ENCODE assay signal across 1 cellular context in the genomic region with DNA sequence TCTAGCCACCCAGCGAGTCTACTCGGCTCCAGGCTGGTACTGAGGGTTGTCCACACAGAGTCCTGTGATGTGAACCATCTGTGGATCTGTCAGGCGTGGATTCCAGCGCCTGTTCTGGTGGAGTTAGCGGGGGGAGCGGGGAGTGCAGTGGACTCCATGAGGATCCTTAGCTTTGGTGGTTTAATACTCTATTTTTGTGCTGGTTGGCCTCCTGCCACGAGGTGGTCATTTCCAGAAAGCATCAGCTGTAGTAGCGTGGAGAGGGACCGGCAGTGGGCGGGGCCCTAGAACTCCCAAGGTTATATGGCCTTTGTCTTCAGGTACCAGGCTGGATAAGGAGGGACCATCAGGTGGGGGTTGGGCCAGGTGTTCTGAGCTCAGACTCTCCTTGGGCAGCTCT.
TF ChIP-seq lines count a peak whose summit lies in the region.

No MANE protein-coding gene starts in this region.

TF ChIP-seq in WTC11, 78 proteins besides CTCF, POLR2A, EP300 and RAD21 (continued from another document):
- TF ChIP-seq IRF1 (CRISPR knock-in tag; IDR thresholded peaks at IDR 0.05) (no peak), MYBL2 (CRISPR knock-in tag; IDR thresholded peaks at IDR 0.05) (no peak), NFATC4 (CRISPR knock-in tag; IDR thresholded peaks at IDR 0.05) (no peak), PREB (CRISPR knock-in tag; IDR thresholded peaks at IDR 0.05; ENCODE audit: borderline replicate concordance) (no peak), GRHL2 (CRISPR knock-in tag; IDR thresholded peaks at IDR 0.05; ENCODE audit: insufficient replicate concordance, severe bottlenecking) (no peak), TP53 (CRISPR knock-in tag; IDR thresholded peaks at IDR 0.05) (no peak), FOXP1 (CRISPR knock-in tag; IDR thresholded peaks at IDR 0.05; ENCODE audit: borderline replicate concordance) (no peak), KAT7 (CRISPR knock-in tag; IDR thresholded peaks at IDR 0.05; ENCODE audit: borderline replicate concordance) (no peak), ZBTB43 (CRISPR knock-in tag; IDR thresholded peaks at IDR 0.05) (no peak), RORB (CRISPR knock-in tag; IDR thresholded peaks at IDR 0.05) (no peak)
- TF ChIP-seq, protein P1, sequence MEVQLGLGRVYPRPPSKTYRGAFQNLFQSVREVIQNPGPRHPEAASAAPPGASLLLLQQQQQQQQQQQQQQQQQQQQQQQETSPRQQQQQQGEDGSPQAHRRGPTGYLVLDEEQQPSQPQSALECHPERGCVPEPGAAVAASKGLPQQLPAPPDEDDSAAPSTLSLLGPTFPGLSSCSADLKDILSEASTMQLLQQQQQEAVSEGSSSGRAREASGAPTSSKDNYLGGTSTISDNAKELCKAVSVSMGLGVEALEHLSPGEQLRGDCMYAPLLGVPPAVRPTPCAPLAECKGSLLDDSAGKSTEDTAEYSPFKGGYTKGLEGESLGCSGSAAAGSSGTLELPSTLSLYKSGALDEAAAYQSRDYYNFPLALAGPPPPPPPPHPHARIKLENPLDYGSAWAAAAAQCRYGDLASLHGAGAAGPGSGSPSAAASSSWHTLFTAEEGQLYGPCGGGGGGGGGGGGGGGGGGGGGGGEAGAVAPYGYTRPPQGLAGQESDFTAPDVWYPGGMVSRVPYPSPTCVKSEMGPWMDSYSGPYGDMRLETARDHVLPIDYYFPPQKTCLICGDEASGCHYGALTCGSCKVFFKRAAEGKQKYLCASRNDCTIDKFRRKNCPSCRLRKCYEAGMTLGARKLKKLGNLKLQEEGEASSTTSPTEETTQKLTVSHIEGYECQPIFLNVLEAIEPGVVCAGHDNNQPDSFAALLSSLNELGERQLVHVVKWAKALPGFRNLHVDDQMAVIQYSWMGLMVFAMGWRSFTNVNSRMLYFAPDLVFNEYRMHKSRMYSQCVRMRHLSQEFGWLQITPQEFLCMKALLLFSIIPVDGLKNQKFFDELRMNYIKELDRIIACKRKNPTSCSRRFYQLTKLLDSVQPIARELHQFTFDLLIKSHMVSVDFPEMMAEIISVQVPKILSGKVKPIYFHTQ (CRISPR knock-in tag; IDR thresholded peaks at IDR 0.05): no peak
- TF ChIP-seq, protein P2, sequence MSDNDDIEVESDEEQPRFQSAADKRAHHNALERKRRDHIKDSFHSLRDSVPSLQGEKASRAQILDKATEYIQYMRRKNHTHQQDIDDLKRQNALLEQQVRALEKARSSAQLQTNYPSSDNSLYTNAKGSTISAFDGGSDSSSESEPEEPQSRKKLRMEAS (CRISPR knock-in tag; IDR thresholded peaks at IDR 0.05): no peak
